ENCODE assay signal across 19 cellular contexts in the genomic region with DNA sequence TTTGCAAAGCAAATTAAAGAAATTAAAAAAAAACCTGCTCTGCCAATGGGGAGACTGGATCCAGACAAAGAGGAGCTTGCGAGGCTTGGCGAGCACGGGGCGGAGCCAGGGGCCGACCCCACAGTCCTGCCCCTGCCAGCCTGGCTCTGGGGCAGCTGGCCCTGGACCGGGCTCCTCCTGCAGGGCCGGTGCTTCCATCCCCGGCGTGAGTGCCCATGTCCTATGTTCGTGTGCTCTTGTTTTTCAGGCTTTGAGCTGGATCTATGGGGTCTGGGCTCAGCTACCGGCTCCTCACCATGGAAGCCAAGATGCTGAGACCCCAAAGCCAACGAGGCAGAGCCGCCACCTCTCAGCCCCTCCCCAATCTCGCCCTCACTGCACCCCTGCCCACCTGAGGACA.
DNase-seq lines count a peak whose midpoint lies in the region; ATAC-seq, FAIRE-seq and TF ChIP-seq lines count a peak whose summit lies in the region.
"Had no signal": no experiment of that assay in that cellular context is flagged by ENCODE, and none has a peak within 500 bp of the region (broad histone marks: within the 10 kb centered on the region; RNA-seq: fewer than 3 reads in every experiment).

No MANE protein-coding gene starts in this region.

- POLR2A ChIA-PET in H1 (lab: Charles Lee; ENCODE audit: partially characterized antibody) = interaction anchor here (0.6 to 1.2 kb wide), 2 partner anchors 24 to 128 kb away, joined by 3 to 4 read pairs; no protein-coding TSS in a partner anchor

- H3K79me1 ChIP-seq in H1 (ENCODE audit: low read depth, low read length) = no peaks in the 10 kb centered on the region

- TF ChIP-seq RAD21 in H1 (IDR thresholded peaks at IDR 0.05 in 1 of 2, conservative IDR thresholded peaks at IDR 0.05 in 1 of 2; ENCODE audit: low read depth in 2 of 2, low read length in 2 of 2) = no peak

- H3K9ac ChIP-seq in Karpas-422 (ENCODE audit: low read length) (no peak overlapping the region), H1 (replicated peaks in 1 of 4; ENCODE audit: extremely low read depth in 1 of 4, low read depth in 3 of 4, low read length in 3 of 4) (no peak overlapping the region)

- no peak overlapping the region for H3K18ac ChIP-seq in H1 (ENCODE audit: extremely low read depth, low read length)

- no peak overlapping the region for H3K56ac ChIP-seq in H1 (replicated peaks; ENCODE audit: insufficient read length, low read depth, low read length)

- H3K79me2 ChIP-seq in Karpas-422 (ENCODE audit: low read length) (no peaks in the 10 kb centered on the region), H1 (ENCODE audit: control insufficient read depth in 1 of 2, insufficient read depth in 2 of 2, low read length in 2 of 2) (no peaks in the 10 kb centered on the region), osteoblast (ENCODE audit: insufficient read depth, low read length) (no peaks in the 10 kb centered on the region)

- no peak overlapping the region for H4K5ac ChIP-seq in H1 (ENCODE audit: insufficient read length, low read depth, low read length)

- H2BK5ac ChIP-seq in H1 (ENCODE audit: low read depth, low read length) = no peak overlapping the region

- H3K4me1 ChIP-seq in Karpas-422 (ENCODE audit: low read length) = peaks cover 8% of the 10 kb centered on the region
- no peaks in the 10 kb centered on the region; a peak in 1 of 7 replicates for H3K4me1 ChIP-seq in H1 (replicated peaks in 1 of 4; ENCODE audit: control insufficient read depth in 3 of 4, insufficient read depth in 4 of 4, low read length in 3 of 4)
- H3K4me1 ChIP-seq in osteoblast (ENCODE audit: insufficient read depth, low read length) = no peaks in the 10 kb centered on the region
- H3K4me1 ChIP-seq in ascending aorta = no peaks in the 10 kb centered on the region

- no peak overlapping the region for H3K14ac ChIP-seq in H1 (ENCODE audit: insufficient read length)

- peak overlapping the region; percentile 54; the same call in 1 of the 2 replicates for H4K8ac ChIP-seq in H1 (ENCODE audit: extremely low read depth, insufficient read depth, low read length)

- no peak overlapping the region for H3K4ac ChIP-seq in H1 (replicated peaks; ENCODE audit: insufficient read length, low read depth, low read length)

- H3K27ac ChIP-seq in Karpas-422 (ENCODE audit: low read length) = no peak overlapping the region
- no peak overlapping the region for H3K27ac ChIP-seq in H1 (ENCODE audit: low read depth, low read length)
- H3K27ac ChIP-seq in osteoblast (ENCODE audit: low read depth, low read length) = no peak overlapping the region
- no peak overlapping the region for H3K27ac ChIP-seq in ascending aorta

- FAIRE-seq in H1 (lab: Jason Lieb, UNC) = no peak
- FAIRE-seq: RCC 7860 had no signal

- DNase-seq in H7 = peak; percentile 68
- peak; percentile 48 for DNase-seq in Karpas-422
- peak in 1 of 2 experiments; percentile 43 for DNase-seq in H1 (ENCODE audit: low read depth in 1 of 2, low spot score in 2 of 2)
- DNase-seq in osteoblast (ENCODE audit: insufficient read length, low spot score, missing footprints) = peak; percentile 64
- DNase-seq in ascending aorta (ENCODE audit: low spot score in 2 of 2) = no peak
- no peak for DNase-seq in activated CD4-positive, alpha-beta T cell treated with anti-CD3 and anti-CD28 coated beads for 4 hours
- DNase-seq in glomerular visceral epithelial cell (ENCODE audit: extremely low spot score) = no peak
- DNase-seq: CD4-positive, CD25-positive, alpha-beta regulatory T cell; KBM-7; NCI-H1105; NCI-H2029 treated with DMSO at 0.1 percent for 48 hours; NCI-H2171; NCI-H345; NCI-H524 treated with DMSO at 0.1 percent for 48 hours; OCI-M1 had no signal

- H3K27me3 ChIP-seq in H7 (ENCODE audit: control insufficient read depth, insufficient read depth, low read length) (no peaks in the 10 kb centered on the region), Karpas-422 (ENCODE audit: low read length) (no peaks in the 10 kb centered on the region), H1 (replicated peaks in 1 of 4; ENCODE audit: control insufficient read depth in 3 of 4, extremely low read depth in 1 of 4, insufficient read depth in 3 of 4, low read length in 3 of 4) (no peaks in the 10 kb centered on the region; a peak in 1 of 7 replicates), osteoblast (ENCODE audit: insufficient read depth, low read length) (no peaks in the 10 kb centered on the region), ascending aorta (no peaks in the 10 kb centered on the region)

- H3K4me2 ChIP-seq in Karpas-422 (ENCODE audit: low read depth, low read length, poor library complexity, severe bottlenecking) (peak overlapping the region; percentile 13), H1 (ENCODE audit: insufficient read depth in 1 of 2, low read depth in 2 of 2, low read length in 2 of 2) (no peak overlapping the region), osteoblast (ENCODE audit: insufficient read depth, low read length) (no peak overlapping the region)

- H2AFZ ChIP-seq in Karpas-422 (ENCODE audit: low read length) = no peak overlapping the region
- H2AFZ ChIP-seq in H1 (ENCODE audit: low read length) = no peak overlapping the region
- no peak overlapping the region for H2AFZ ChIP-seq in osteoblast (ENCODE audit: low read length)

- H2BK120ac ChIP-seq in H1 (replicated peaks; ENCODE audit: low read depth, low read length) = no peak overlapping the region

- TF ChIP-seq POLR2A in H1 (IDR thresholded peaks at IDR 0.05; ENCODE audit: control extremely low read depth in 1 of 2, low read depth in 2 of 2, low read length in 2 of 2) = no peak

- H2AK5ac ChIP-seq in H1 (ENCODE audit: low read depth, low read length) = no peak overlapping the region

- H3K36me3 ChIP-seq in H7 (replicated peaks; ENCODE audit: control insufficient read depth, insufficient read depth, low read length) (no peaks in the 10 kb centered on the region), Karpas-422 (ENCODE audit: insufficient read depth, low read length) (no peaks in the 10 kb centered on the region), H1 (ENCODE audit: control insufficient read depth in 2 of 4, insufficient read depth in 4 of 4, low read length in 3 of 4) (no peaks in the 10 kb centered on the region), osteoblast (ENCODE audit: insufficient read depth, low read length) (no peaks in the 10 kb centered on the region), ascending aorta (no peaks in the 10 kb centered on the region)

- H3K9me2 ChIP-seq in Karpas-422 (replicated peaks; ENCODE audit: insufficient read depth, low read length) = no peaks in the 10 kb centered on the region

- H3K23ac ChIP-seq in H1 (ENCODE audit: insufficient read length) = no peak overlapping the region

- H4K91ac ChIP-seq in H1 (replicated peaks; ENCODE audit: insufficient read length, low read length) = no peak overlapping the region

- H2BK12ac ChIP-seq in H1 (ENCODE audit: low read depth, low read length) = no peak overlapping the region

- H2BK20ac ChIP-seq in H1 (ENCODE audit: low read length) = no peak overlapping the region

- no peak overlapping the region for H2BK15ac ChIP-seq in H1 (ENCODE audit: low read length)

- WGBS in H1 (ENCODE audit: extremely low coverage in 1 of 2, insufficient coverage in 1 of 2, insufficient read length in 1 of 2, insufficient replicate concordance in 2 of 2, low coverage in 1 of 2, low lambda C conversion rate in 2 of 2, missing lambda C conversion rate in 1 of 2), 2 experiments = 93% methylated on average over 14 of the region's 14 CpGs; no CpG with 5 or more reads in 1 of the 2 experiments

- intact Hi-C loops in ascending aorta (cut with DNase I) = no loop called here

- H3K23me2 ChIP-seq in H1 (ENCODE audit: low read depth, low read length) = no peaks in the 10 kb centered on the region

- no peak for ATAC-seq in GM21528 (IDR thresholded peaks at IDR 0.05; ENCODE audit: low FRiP score, unreplicated experiment)
- ATAC-seq: HCT116, Right ventricle myocardium inferior had no signal

- H3K4me3 ChIP-seq in H7 (ENCODE audit: insufficient read depth, low read depth, low read length) (no peak overlapping the region), Karpas-422 (ENCODE audit: low read length) (no peak overlapping the region), H1 (ENCODE audit: extremely low read depth in 1 of 4, insufficient read depth in 2 of 4, low read depth in 3 of 4, low read length in 4 of 4) (no peak overlapping the region), osteoblast (ENCODE audit: insufficient read depth, low read length) (no peak overlapping the region), ascending aorta (no peak overlapping the region)

- no peaks in the 10 kb centered on the region for H3K9me3 ChIP-seq in Karpas-422 (ENCODE audit: low read length)
- no peaks in the 10 kb centered on the region for H3K9me3 ChIP-seq in H1 (ENCODE audit: insufficient read depth in 2 of 2, low read depth in 1 of 2, low read length in 1 of 2)
- H3K9me3 ChIP-seq in osteoblast (ENCODE audit: low read depth, low read length) = no peaks in the 10 kb centered on the region
- no peaks in the 10 kb centered on the region for H3K9me3 ChIP-seq in ascending aorta

- TF ChIP-seq CTCF in H1 (IDR thresholded peaks at IDR 0.05; ENCODE audit: control extremely low read depth in 1 of 3, insufficient read depth in 1 of 3, low read depth in 1 of 3, low read length in 3 of 3) (no peak), osteoblast (IDR thresholded peaks at IDR 0.05; ENCODE audit: extremely low read depth, low read depth, low read length) (no peak), ascending aorta (IDR thresholded peaks at IDR 0.05) (no peak)

- CTCF ChIA-PET in H1 (lab: Charles Lee; ENCODE audit: partially characterized antibody) = interaction anchor here (0.9 to 1.7 kb wide), 2 partner anchors 21 to 25 kb away, joined by 3 to 4 read pairs; no protein-coding TSS in a partner anchor

- H4K20me1 ChIP-seq in Karpas-422 (ENCODE audit: insufficient read depth, low read depth, low read length) (no peaks in the 10 kb centered on the region), H1 (replicated peaks in 1 of 2; ENCODE audit: control insufficient read depth in 1 of 2, insufficient read depth in 2 of 2, low read length in 2 of 2) (peaks cover 0 to 1% of the 10 kb centered on the region in 2 experiments), osteoblast (ENCODE audit: insufficient read depth, low read length) (no peaks in the 10 kb centered on the region)

- TF ChIP-seq EP300 in H1 (IDR thresholded peaks at IDR 0.05; ENCODE audit: borderline replicate concordance in 1 of 2, low read depth in 2 of 2, low read length in 2 of 2) = no peak

TF ChIP-seq in H1, 55 proteins besides CTCF, POLR2A, EP300 and RAD21 (continues in another document):
- TF ChIP-seq NRF1 (IDR thresholded peaks at IDR 0.05; ENCODE audit: low read depth, low read length) (no peak), TAF7 (optimal IDR thresholded peaks at IDR 0.05; ENCODE audit: borderline replicate concordance, low read depth, low read length) (no peak), ASH2L (IDR thresholded peaks at IDR 0.05; ENCODE audit: low read length) (no peak), KDM5A (IDR thresholded peaks at IDR 0.05; ENCODE audit: low read length) (no peak), TBP (IDR thresholded peaks at IDR 0.05; ENCODE audit: low read depth, low read length) (no peak)
- TF ChIP-seq, protein P1, sequence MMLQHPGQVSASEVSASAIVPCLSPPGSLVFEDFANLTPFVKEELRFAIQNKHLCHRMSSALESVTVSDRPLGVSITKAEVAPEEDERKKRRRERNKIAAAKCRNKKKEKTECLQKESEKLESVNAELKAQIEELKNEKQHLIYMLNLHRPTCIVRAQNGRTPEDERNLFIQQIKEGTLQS (IDR thresholded peaks at IDR 0.05; ENCODE audit: insufficient read depth, low read depth, low read length) = no peak

Comparison
In these comparisons a context has a peak if more than half of its experiments do, and no peak if none do; other contexts are left out.
1. DNase-seq: peak in H7 (single experiment), Karpas-422 (single experiment) and osteoblast (single experiment); none in ascending aorta (0 of 2), activated CD4-positive, alpha-beta T cell treated with anti-CD3 and anti-CD28 coated beads for 4 hours (0 of 2) and glomerular visceral epithelial cell (single experiment).